21 cellular contexts compared by ENCODE assay signal in the genomic region with DNA sequence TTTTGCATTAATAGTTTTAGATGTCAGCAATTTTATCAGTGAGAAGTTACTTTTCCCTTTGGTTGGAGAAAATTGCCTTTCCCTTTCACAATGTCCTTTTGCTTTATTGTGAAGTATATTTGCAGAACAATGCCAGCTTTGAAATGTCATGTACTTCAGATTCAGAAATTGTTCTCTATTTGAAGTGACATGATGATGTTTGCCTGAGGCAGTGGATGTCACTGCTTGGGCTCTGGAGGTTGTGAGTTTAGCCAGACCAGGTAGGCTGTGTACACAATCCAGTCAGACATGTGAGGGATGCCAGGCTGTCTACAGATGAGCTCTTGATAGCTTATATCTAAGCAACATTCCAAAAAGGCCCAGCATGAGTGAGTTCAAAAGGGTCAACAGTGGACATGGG.
"Had no signal": no experiment of that assay in that cellular context is flagged by ENCODE, and none has a peak within 500 bp of the region (broad histone marks: within the 10 kb centered on the region; RNA-seq: fewer than 3 reads in every experiment).

No MANE protein-coding gene starts in this region.

- H3K4me3 Mint-ChIP-seq: endodermal cell; immature natural killer cell; nephron; stimulated activated memory B cell treated with anti-CD40 and anti-IgM and Interleukin-4, amounts not matched to agents 10 μg/mL and 1 μg/mL and 100 μg/mL, for 72 hours; stimulated activated naive CD8-positive, alpha-beta T cell treated with anti-CD3 and anti-CD28 coated beads, Interleukin-15, Interleukin-2, amounts not matched to agents 100 ng/mL and 50 ng/mL, for 24 hours had no signal

- H3K4me3 ChIP-seq: left ventricle myocardium inferior, lung, spleen, tibial artery, upper lobe of right lung, vagina had no signal

- H3K27ac ChIP-seq: foreskin keratinocyte, left ventricle myocardium inferior, spleen, tibial artery, upper lobe of right lung, vagina had no signal

- H3K36me3 Mint-ChIP-seq: immature natural killer cell; naive B cell; stimulated activated memory B cell treated with anti-CD40 and anti-IgM and Interleukin-4, amounts not matched to agents 10 μg/mL and 1 μg/mL and 100 μg/mL, for 72 hours had no signal

- DNase-seq: effector CD4-positive, alpha-beta T cell; endodermal cell; erythroblast; foreskin keratinocyte; immature natural killer cell; kidney; left cardiac atrium; left ventricle myocardium inferior; mesendoderm; naive B cell; spleen; stimulated activated CD4-positive, alpha-beta T cell treated with anti-CD3 and anti-CD28 coated beads, Interleukin-15, amount 100 ng/mL, for 24 hours; stimulated activated CD4-positive, alpha-beta T cell treated with anti-CD3 and anti-CD28 coated beads, Interleukin-1b, Interleukin-23, amount 100 ng/mL, for 48 hours; stimulated activated CD4-positive, alpha-beta T cell treated with anti-CD3 and anti-CD28 coated beads, Interleukin-4, amount 100 ng/mL, for 24 hours; tibial artery; upper lobe of right lung had no signal

- H3K27ac Mint-ChIP-seq: endodermal cell; immature natural killer cell; stimulated activated memory B cell treated with anti-CD40 and anti-IgM and Interleukin-4, amounts not matched to agents 10 μg/mL and 1 μg/mL and 100 μg/mL, for 72 hours; stimulated activated naive CD8-positive, alpha-beta T cell treated with anti-CD3 and anti-CD28 coated beads, Interleukin-15, Interleukin-2, amounts not matched to agents 100 ng/mL and 50 ng/mL, for 24 hours had no signal

- H3K36me3 ChIP-seq: left ventricle myocardium inferior, spleen, tibial artery, upper lobe of right lung, vagina had no signal

- H3K27me3 Mint-ChIP-seq: naive B cell; stimulated activated memory B cell treated with anti-CD40 and anti-IgM and Interleukin-4, amounts not matched to agents 10 μg/mL and 1 μg/mL and 100 μg/mL, for 72 hours; stimulated activated naive CD8-positive, alpha-beta T cell treated with anti-CD3 and anti-CD28 coated beads, Interleukin-15, Interleukin-2, amounts not matched to agents 100 ng/mL and 50 ng/mL, for 24 hours had no signal

- H3K27me3 ChIP-seq: foreskin keratinocyte, spleen, tibial artery, upper lobe of right lung, vagina had no signal

- H3K4me1 ChIP-seq: foreskin keratinocyte, left ventricle myocardium inferior, spleen, tibial artery, upper lobe of right lung, vagina had no signal

- H3K4me1 Mint-ChIP-seq: endodermal cell; immature natural killer cell; naive B cell; nephron; stimulated activated memory B cell treated with anti-CD40 and anti-IgM and Interleukin-4, amounts not matched to agents 10 μg/mL and 1 μg/mL and 100 μg/mL, for 72 hours had no signal
